ENCODE assay signal across 2 cellular contexts in genomic region chr11:119608781-119609180, GRCh38.
TF ChIP-seq lines count a peak whose summit lies in the region.

No MANE protein-coding gene starts in this region.

TF ChIP-seq in GM23338, 12 proteins besides CTCF, POLR2A, EP300 and RAD21:
- no peak for TF ChIP-seq REST (IDR thresholded peaks at IDR 0.05; ENCODE audit: unreplicated experiment)
- no peak for TF ChIP-seq POLR2AphosphoS5 (IDR thresholded peaks at IDR 0.05; ENCODE audit: low read depth)
- TF ChIP-seq EZH2 (IDR thresholded peaks at IDR 0.05; ENCODE audit: low read depth, unreplicated experiment): no peak
- TF ChIP-seq ZNF462 (CRISPR knock-in tag; IDR thresholded peaks at IDR 0.05): no peak
- no peak for TF ChIP-seq CREB1 (CRISPR knock-in tag; IDR thresholded peaks at IDR 0.05; ENCODE audit: low read depth)
- no peak for TF ChIP-seq STAT1 (IDR thresholded peaks at IDR 0.05; ENCODE audit: unreplicated experiment)
- no peak for TF ChIP-seq JUNB (IDR thresholded peaks at IDR 0.05; ENCODE audit: unreplicated experiment)
- no peak for TF ChIP-seq NANOG (IDR thresholded peaks at IDR 0.05; ENCODE audit: borderline replicate concordance)
- TF ChIP-seq EZH2phosphoT487 (IDR thresholded peaks at IDR 0.05; ENCODE audit: unreplicated experiment): no peak
- no peak for TF ChIP-seq ETS1 (IDR thresholded peaks at IDR 0.05)
- no peak for TF ChIP-seq ZNF331 (CRISPR knock-in tag; IDR thresholded peaks at IDR 0.05; ENCODE audit: low read depth)
TF ChIP-seq in GM23338: peak in this region for 0.

TF ChIP-seq in H1, 55 proteins besides CTCF, POLR2A, EP300 and RAD21:
- TF ChIP-seq CHD2 (IDR thresholded peaks at IDR 0.05; ENCODE audit: low read length): no peak
- TF ChIP-seq NANOG (IDR thresholded peaks at IDR 0.05; ENCODE audit: insufficient read depth, low read depth, low read length, poor library complexity, severe bottlenecking): no peak
- no peak for TF ChIP-seq SRF (IDR thresholded peaks at IDR 0.05; ENCODE audit: low read depth, low read length)
- TF ChIP-seq MAFK (IDR thresholded peaks at IDR 0.05; ENCODE audit: low read depth, low read length): no peak
- TF ChIP-seq TCF12 (IDR thresholded peaks at IDR 0.05; ENCODE audit: low read depth, low read length): no peak
- no peak for TF ChIP-seq EGR1 (IDR thresholded peaks at IDR 0.05; ENCODE audit: borderline replicate concordance, low read depth, low read length)
- TF ChIP-seq E2F6 (IDR thresholded peaks at IDR 0.05): no peak
- no peak for TF ChIP-seq RFX5 (IDR thresholded peaks at IDR 0.05; ENCODE audit: borderline replicate concordance, low read depth, low read length)
- no peak for TF ChIP-seq JUND (IDR thresholded peaks at IDR 0.05; ENCODE audit: low read length)
- no peak for TF ChIP-seq SUZ12 (IDR thresholded peaks at IDR 0.05; ENCODE audit: low read length)
TF ChIP-seq in H1: peak in this region for 0.
